In genomic region chr2:38665854-38666577, GRCh38 we compare ENCODE assay signal across 8 cellular contexts. TPM values are rescaled to one million over a fixed set of nuclear protein-coding genes. Genes with fewer than 3 reads are reported as not detected.
DNase-seq lines count a peak whose midpoint lies in the region; ATAC-seq, FAIRE-seq and TF ChIP-seq lines count a peak whose summit lies in the region.

Gene GALM, plus strand, starts transcription at chr2:38666114. Its CDS starts 48 bp downstream, at chr2:38666162.

- ATAC-seq in HG02885 (IDR thresholded peaks at IDR 0.05; ENCODE audit: poor library complexity, unreplicated experiment) (peak; percentile 47), HG03378 (IDR thresholded peaks at IDR 0.05; ENCODE audit: unreplicated experiment) (no peak)

- TF ChIP-seq CTCF in neural cell (IDR thresholded peaks at IDR 0.05; ENCODE audit: poor library complexity, severe bottlenecking) (no peak), transverse colon (IDR thresholded peaks at IDR 0.05) (no peak)

- no peak within 1 kb of the TSS for H3K4me2 ChIP-seq in neural cell (ENCODE audit: low read length)

- no peaks in the 10 kb centered on the region for H4K20me1 ChIP-seq in neural cell (ENCODE audit: insufficient read depth)

- H3K4me1 Mint-ChIP-seq in activated naive CD4-positive, alpha-beta T cell treated with anti-CD3 and anti-CD28 coated beads for 36 hours (ENCODE audit: low read depth), result peaks cover 69% of the 10 kb centered on the region

- H3K27me3 ChIP-seq in neural cell (ENCODE audit: insufficient read depth, low read depth, low read length) (no peaks in the 10 kb centered on the region), transverse colon (no peaks in the 10 kb centered on the region)

- H3K36me3 ChIP-seq in neural cell (ENCODE audit: insufficient read depth, low read length) (no peaks in the 10 kb centered on the region), transverse colon (no peaks in the 10 kb centered on the region)

- intact Hi-C loops in activated naive CD4-positive, alpha-beta T cell treated with anti-CD3 and anti-CD28 coated beads for 36 hours (cut with micrococcal nuclease), result loop anchor here (2.0 kb wide), 1 partner anchor 123 kb away; no protein-coding TSS in a partner anchor
- intact Hi-C loops in transverse colon (cut with DNase I; ENCODE audit: low total_unique reads), result loop anchor here (10.0 kb wide), 1 partner anchor 69 kb away; no protein-coding TSS in a partner anchor

- WGBS in transverse colon (ENCODE audit: low coverage in 1 of 2), 2 donors, result 0 to 1% methylated on average over 2 to 26 of the region's 27 CpGs

- H3K9me3 ChIP-seq in neural cell (ENCODE audit: low read length) (no peaks in the 10 kb centered on the region), transverse colon (no peaks in the 10 kb centered on the region)

- peaks cover 11% of the 10 kb centered on the region for H3K36me3 Mint-ChIP-seq in activated naive CD4-positive, alpha-beta T cell treated with anti-CD3 and anti-CD28 coated beads for 36 hours (ENCODE audit: low read depth)

- in situ Hi-C loops in transverse colon (cut with MboI; ENCODE audit: low pct_ligation_motif_present in 1 of 4, low pct_unique_long_range_greater_than_20kb in 1 of 4, low sequenced_read_pairs in 3 of 4), result loop anchor here in 2 of 4 donors (10.0 kb wide), 1 partner anchor 61 kb away; the partner anchor contains the start of gene HNRNPLL (in 2 of the 2)

- peak; percentile 60 for TF ChIP-seq POLR2A in transverse colon (IDR thresholded peaks at IDR 0.05)

- H3K9ac ChIP-seq in neural cell (ENCODE audit: low read length), result no peak within 1 kb of the TSS

- no peaks in the 10 kb centered on the region for H3K9me2 ChIP-seq in neural cell (ENCODE audit: insufficient read depth, low read length)

- TF ChIP-seq EP300 in neural cell (conservative IDR thresholded peaks at IDR 0.05; ENCODE audit: poor library complexity, severe bottlenecking) (no peak), transverse colon (IDR thresholded peaks at IDR 0.05; ENCODE audit: low read depth) (no peak)

- H3K4me1 ChIP-seq in transverse colon, result peaks cover 0 to 42% (median 15%) of the 10 kb centered on the region in 4 donors

- no peak for TF ChIP-seq RAD21 in neural cell (conservative IDR thresholded peaks at IDR 0.05)

- peak within 1 kb of the TSS; percentile 83 for H3K4me3 Mint-ChIP-seq in activated naive CD4-positive, alpha-beta T cell treated with anti-CD3 and anti-CD28 coated beads for 36 hours

- no peak within 1 kb of the TSS for H2AFZ ChIP-seq in neural cell (ENCODE audit: low read depth, low read length)

- H3F3A ChIP-seq in neural cell (ENCODE audit: insufficient read depth, low read length, poor library complexity, severe bottlenecking), result no peaks in the 10 kb centered on the region

- CTCF ChIA-PET in activated naive CD4-positive, alpha-beta T cell treated with anti-CD3 and anti-CD28 coated beads for 36 hours (lab: Charles Lee), result interaction anchor here (0.6 to 4.8 kb wide), 14 partner anchors 8 to 84 kb away, joined by 3 to 67 read pairs (median 5); no protein-coding TSS in a partner anchor

- FAIRE-seq in frontal cortex (lab: Jason Lieb, UNC), result no peak

- H3K27ac ChIP-seq in neural cell (ENCODE audit: low read length), result no peak within 1 kb of the TSS
- H3K27ac ChIP-seq in transverse colon, result peak within 1 kb of the TSS; percentile 84 to 95 (median 90)

- peak within 1 kb of the TSS; percentile 56 for H3K4me3 ChIP-seq in neural cell (ENCODE audit: low read length)
- H3K4me3 ChIP-seq in transverse colon, result peak within 1 kb of the TSS; percentile 36 to 61 (median 48)

- H3K27ac Mint-ChIP-seq in activated naive CD4-positive, alpha-beta T cell treated with anti-CD3 and anti-CD28 coated beads for 36 hours, result peak within 1 kb of the TSS; percentile 97

- DNase-seq in GDM1 (lab: John Stamatoyannopoulos, UW), result peak; percentile 39
- peak; percentile 90 for DNase-seq in OCI-M1 (lab: John Stamatoyannopoulos, UW)
- DNase-seq in activated naive CD4-positive, alpha-beta T cell treated with anti-CD3 and anti-CD28 coated beads for 36 hours, result peak; percentile 68
- peak; percentile 37 to 61 for DNase-seq in frontal cortex (ENCODE audit: low spot score in 2 of 2)
- DNase-seq in transverse colon, result peak; percentile 85

- no peaks in the 10 kb centered on the region for H3K79me2 ChIP-seq in neural cell (replicated peaks; ENCODE audit: insufficient read depth, low read length)

- H3K9me3 Mint-ChIP-seq in activated naive CD4-positive, alpha-beta T cell treated with anti-CD3 and anti-CD28 coated beads for 36 hours, result no peaks in the 10 kb centered on the region

- H3K27me3 Mint-ChIP-seq in activated naive CD4-positive, alpha-beta T cell treated with anti-CD3 and anti-CD28 coated beads for 36 hours (ENCODE audit: low read depth), result no peaks in the 10 kb centered on the region

TF ChIP-seq in neural cell, 6 proteins besides CTCF, POLR2A, EP300 and RAD21:
- TF ChIP-seq TAF1 (IDR thresholded peaks at IDR 0.05; ENCODE audit: low read depth) (no peak), MXI1 (conservative IDR thresholded peaks at IDR 0.05; ENCODE audit: poor library complexity, severe bottlenecking) (no peak), POLR2AphosphoS5 (IDR thresholded peaks at IDR 0.05) (no peak), EZH2 (IDR thresholded peaks at IDR 0.05; ENCODE audit: borderline replicate concordance, insufficient read depth, low read length, poor library complexity, severe bottlenecking) (no peak), SMC3 (conservative IDR thresholded peaks at IDR 0.05; ENCODE audit: poor library complexity) (no peak)
- TF ChIP-seq, protein P1, sequence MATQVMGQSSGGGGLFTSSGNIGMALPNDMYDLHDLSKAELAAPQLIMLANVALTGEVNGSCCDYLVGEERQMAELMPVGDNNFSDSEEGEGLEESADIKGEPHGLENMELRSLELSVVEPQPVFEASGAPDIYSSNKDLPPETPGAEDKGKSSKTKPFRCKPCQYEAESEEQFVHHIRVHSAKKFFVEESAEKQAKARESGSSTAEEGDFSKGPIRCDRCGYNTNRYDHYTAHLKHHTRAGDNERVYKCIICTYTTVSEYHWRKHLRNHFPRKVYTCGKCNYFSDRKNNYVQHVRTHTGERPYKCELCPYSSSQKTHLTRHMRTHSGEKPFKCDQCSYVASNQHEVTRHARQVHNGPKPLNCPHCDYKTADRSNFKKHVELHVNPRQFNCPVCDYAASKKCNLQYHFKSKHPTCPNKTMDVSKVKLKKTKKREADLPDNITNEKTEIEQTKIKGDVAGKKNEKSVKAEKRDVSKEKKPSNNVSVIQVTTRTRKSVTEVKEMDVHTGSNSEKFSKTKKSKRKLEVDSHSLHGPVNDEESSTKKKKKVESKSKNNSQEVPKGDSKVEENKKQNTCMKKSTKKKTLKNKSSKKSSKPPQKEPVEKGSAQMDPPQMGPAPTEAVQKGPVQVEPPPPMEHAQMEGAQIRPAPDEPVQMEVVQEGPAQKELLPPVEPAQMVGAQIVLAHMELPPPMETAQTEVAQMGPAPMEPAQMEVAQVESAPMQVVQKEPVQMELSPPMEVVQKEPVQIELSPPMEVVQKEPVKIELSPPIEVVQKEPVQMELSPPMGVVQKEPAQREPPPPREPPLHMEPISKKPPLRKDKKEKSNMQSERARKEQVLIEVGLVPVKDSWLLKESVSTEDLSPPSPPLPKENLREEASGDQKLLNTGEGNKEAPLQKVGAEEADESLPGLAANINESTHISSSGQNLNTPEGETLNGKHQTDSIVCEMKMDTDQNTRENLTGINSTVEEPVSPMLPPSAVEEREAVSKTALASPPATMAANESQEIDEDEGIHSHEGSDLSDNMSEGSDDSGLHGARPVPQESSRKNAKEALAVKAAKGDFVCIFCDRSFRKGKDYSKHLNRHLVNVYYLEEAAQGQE (IDR thresholded peaks at IDR 0.05; ENCODE audit: borderline replicate concordance), result no peak

RNA-seq across cellular contexts. Expression of gene GALM, which starts in this region (rescaled TPM):
- 10 to 100 TPM; 31.3 to 31.9 TPM for total RNA-seq in activated naive CD4-positive, alpha-beta T cell treated with anti-CD3 and anti-CD28 coated beads for 36 hours
- 2.9 TPM for total RNA-seq in frontal cortex
- polyA plus RNA-seq in neural cell, result not detected in 2 replicates
- polyA minus RNA-seq in neural cell, result 1.5 TPM in 1 of 2 replicates, not detected in the other
- total RNA-seq in transverse colon, result 10 to 100 TPM; 35.5 to 80.6 (median 70.9) TPM

Comparison
In these comparisons a context has a peak if more than half of its experiments do, and no peak if none do; other contexts are left out.
1. DNase-seq: peak in every context shown above with its lines; median percentile 90 in OCI-M1; 85 in transverse colon; 68 in activated naive CD4-positive, alpha-beta T cell treated with anti-CD3 and anti-CD28 coated beads for 36 hours; 49 in frontal cortex; 39 in GDM1.